ENCODE assay signal across 8 cellular contexts in the genomic region with DNA sequence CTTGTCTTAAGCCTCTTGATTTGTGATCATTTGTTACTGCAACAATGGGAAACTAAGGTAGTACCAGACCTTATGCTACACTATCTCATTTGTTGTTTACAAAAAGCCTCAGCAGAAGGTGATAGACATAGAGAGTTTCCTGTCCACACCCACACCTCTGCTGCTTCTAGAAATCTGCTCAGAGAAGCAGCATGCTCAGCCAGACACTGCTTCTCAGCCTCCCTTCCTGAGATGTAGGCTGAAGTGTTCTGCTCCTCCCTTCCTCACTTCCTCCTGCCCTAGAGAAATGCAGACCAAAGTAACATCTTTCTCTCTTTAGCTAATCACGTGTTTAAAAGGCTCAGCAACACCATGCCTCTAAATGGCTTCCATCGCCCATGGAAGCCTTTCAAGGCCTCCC.
DNase-seq lines count a peak whose midpoint lies in the region; ATAC-seq and TF ChIP-seq lines count a peak whose summit lies in the region.
"Had no signal": no experiment of that assay in that cellular context is flagged by ENCODE, and none has a peak within 500 bp of the region (broad histone marks: within the 10 kb centered on the region; RNA-seq: fewer than 3 reads in every experiment).

No MANE protein-coding gene starts in this region.

- no peak overlapping the region for H3K4ac ChIP-seq in H9 (ENCODE audit: low read depth, low read length)
- no peak overlapping the region for H3K4ac ChIP-seq in mesendoderm (ENCODE audit: low read depth, low read length)

- H3K4me2 ChIP-seq in H9 (ENCODE audit: insufficient read depth, insufficient read length, low read length) (no peak overlapping the region), mesendoderm (ENCODE audit: low read length) (no peak overlapping the region)

- no peak overlapping the region for H4K91ac ChIP-seq in H9 (ENCODE audit: insufficient read length, low read depth, low read length)

- H4K20me1 ChIP-seq in H9 (ENCODE audit: control insufficient read depth, insufficient read depth, insufficient read length): no peaks in the 10 kb centered on the region

- H3K4me1 Mint-ChIP-seq in H9: peaks cover 14 to 20% of the 10 kb centered on the region in 2 experiments

- H3K18ac ChIP-seq in H9 (ENCODE audit: insufficient read length, low read depth, low read length) (peak overlapping the region; percentile 23), mesendoderm (ENCODE audit: low read length) (peak overlapping the region; percentile 24)

- H3K27ac Mint-ChIP-seq in H9: peak overlapping the region in 1 of 3 experiments; percentile 60; a peak in 1 of 7 replicates

- H3K4me3 Mint-ChIP-seq in H9: no peak overlapping the region

- H3K27ac ChIP-seq in H9 (ENCODE audit: insufficient read length, low read depth, low read length): no peak overlapping the region
- H3K27ac ChIP-seq in mesendoderm (ENCODE audit: low read depth, low read length): peak overlapping the region; percentile 1

- H3K27me3 ChIP-seq in H9 (ENCODE audit: insufficient read depth, low read length) (peaks cover 8% of the 10 kb centered on the region; the same call in 1 of the 2 replicates), mesendoderm (ENCODE audit: insufficient read depth, low read length, poor library complexity) (no peaks in the 10 kb centered on the region)

- no peak overlapping the region for H3K56ac ChIP-seq in H9 (ENCODE audit: insufficient read length, low read depth, low read length)
- no peak overlapping the region for H3K56ac ChIP-seq in mesendoderm (ENCODE audit: low read length)

- peaks cover 83% of the 10 kb centered on the region for H3K27me3 Mint-ChIP-seq in H9 (ENCODE audit: low read depth)

- H2BK12ac ChIP-seq in H9 (ENCODE audit: insufficient read length, low read depth, low read length): no peak overlapping the region

- peaks cover 22 to 23% of the 10 kb centered on the region in 2 experiments for H3K9me3 Mint-ChIP-seq in H9

- DNase-seq in H9 (no peak), mesendoderm (peak; percentile 83), globus pallidus (ENCODE audit: low spot score) (no peak), iPS-NIHi11 (ENCODE audit: low spot score) (no peak), NCI-H774 (lab: John Stamatoyannopoulos, UW) (no peak)
- DNase-seq in activated CD4-positive, alpha-beta T cell treated with anti-CD3 and anti-CD28 coated beads, Interleukin-2, amount 50 U/mL, for 4 hours: peak; percentile 28 to 31
- DNase-seq: NCI-H226 had no signal

- no peaks in the 10 kb centered on the region for H3K79me2 ChIP-seq in H9 (ENCODE audit: insufficient read depth, low read length)
- H3K79me2 ChIP-seq in mesendoderm (ENCODE audit: control insufficient read depth, insufficient read depth, low read length): no peaks in the 10 kb centered on the region

- peaks cover 0 to 18% (median 5%) of the 10 kb centered on the region in 3 experiments; a peak in 5 of 7 replicates for H3K36me3 Mint-ChIP-seq in H9 (ENCODE audit: insufficient read depth in 1 of 3, low read depth in 3 of 3)

- H2BK120ac ChIP-seq in H9 (ENCODE audit: low read depth, low read length, poor library complexity, severe bottlenecking) (no peak overlapping the region), mesendoderm (ENCODE audit: low read depth, low read length) (no peak overlapping the region)

- no peak overlapping the region for H2BK15ac ChIP-seq in H9 (ENCODE audit: low read depth, low read length)
- H2BK15ac ChIP-seq in mesendoderm (replicated peaks; ENCODE audit: low read depth): no peak overlapping the region

- H3K23me2 ChIP-seq in H9 (ENCODE audit: insufficient read length, low read depth, low read length, poor library complexity, severe bottlenecking): no peaks in the 10 kb centered on the region

- H3K4me3 ChIP-seq in mesendoderm (ENCODE audit: low read length): no peak overlapping the region

- WGBS in H9 (ENCODE audit: extremely low coverage, insufficient read length, low lambda C conversion rate): no CpG with 5 or more reads among the region's 2 CpGs
- WGBS in mesendoderm (ENCODE audit: extremely low coverage, insufficient coverage, low lambda C conversion rate): no CpG with 5 or more reads among the region's 2 CpGs

- no peak overlapping the region for H2AFZ ChIP-seq in H9 (ENCODE audit: low read length)

- H3K4me1 ChIP-seq in H9 (ENCODE audit: insufficient read depth, low read length) (no peaks in the 10 kb centered on the region; the same call in 1 of the 2 replicates), mesendoderm (ENCODE audit: control insufficient read depth, low read depth, low read length) (peaks cover 10% of the 10 kb centered on the region)

- H3K23ac ChIP-seq in H9 (ENCODE audit: insufficient read length, low read depth, low read length) (no peak overlapping the region), mesendoderm (ENCODE audit: low read length) (no peak overlapping the region)

- H2BK20ac ChIP-seq in H9 (ENCODE audit: low read depth, low read length, poor library complexity, severe bottlenecking): no peak overlapping the region

- H3K36me3 ChIP-seq in mesendoderm (ENCODE audit: control insufficient read depth, insufficient read depth, low read length): no peaks in the 10 kb centered on the region

- H4K5ac ChIP-seq in H9 (ENCODE audit: insufficient read length, low read depth, low read length) (no peak overlapping the region), mesendoderm (ENCODE audit: low read length) (no peak overlapping the region)

- no peaks in the 10 kb centered on the region for H3K79me1 ChIP-seq in H9 (ENCODE audit: insufficient read depth, low read depth, low read length, poor library complexity, severe bottlenecking)
- no peaks in the 10 kb centered on the region for H3K79me1 ChIP-seq in mesendoderm (ENCODE audit: low read length)

- no peak overlapping the region for H3T11ph ChIP-seq in H9 (ENCODE audit: low read length)

- H3K9me3 ChIP-seq in H9 (ENCODE audit: control insufficient read depth, low read depth, low read length): no peaks in the 10 kb centered on the region

- H2BK5ac ChIP-seq in H9 (ENCODE audit: insufficient read length, low read length) (no peak overlapping the region), mesendoderm (ENCODE audit: low read length) (no peak overlapping the region)

- TF ChIP-seq CTCF in H9 (conservative IDR thresholded peaks at IDR 0.05): no peak

- H2AK5ac ChIP-seq in H9 (ENCODE audit: insufficient read length, low read length) (peak overlapping the region; percentile 4), mesendoderm (ENCODE audit: low read length) (no peak overlapping the region)

- no peak overlapping the region for H3K14ac ChIP-seq in H9 (ENCODE audit: insufficient read depth, low read length)

- peak; percentile 51 for ATAC-seq in GM18519 (IDR thresholded peaks at IDR 0.05; ENCODE audit: low FRiP score, unreplicated experiment)

- no peak overlapping the region for H4K8ac ChIP-seq in H9 (replicated peaks; ENCODE audit: insufficient read length, low read depth, low read length)
- H4K8ac ChIP-seq in mesendoderm (ENCODE audit: low read depth, low read length): no peak overlapping the region

- H3K9ac ChIP-seq in H9 (ENCODE audit: extremely low read depth, insufficient read length, low read length): no peak overlapping the region
- no peak overlapping the region for H3K9ac ChIP-seq in mesendoderm (ENCODE audit: low read length)

Comparison
In these comparisons a context has a peak if more than half of its experiments do, and no peak if none do; other contexts are left out.
1. DNase-seq: peak in activated CD4-positive, alpha-beta T cell treated with anti-CD3 and anti-CD28 coated beads, Interleukin-2, amount 50 U/mL, for 4 hours (2 of 2) and mesendoderm (single experiment); none in H9 (single experiment), globus pallidus (single experiment), iPS-NIHi11 (single experiment) and NCI-H774 (single experiment).